ENCODE assay signal across 9 cellular contexts in genomic region chrX:143648705-143649104, GRCh38. TPM values are rescaled to one million over a fixed set of nuclear protein-coding genes. Genes with fewer than 3 reads are reported as not detected.
A peak's percentile ranks its signal among the peaks of the same experiment; 100 is the strongest.
DNase-seq lines count a peak whose midpoint lies in the region; ATAC-seq and TF ChIP-seq lines count a peak whose summit lies in the region.
"Had no signal": no experiment of that assay in that cellular context is flagged by ENCODE, and none has a peak within 500 bp of the region (broad histone marks: within the 10 kb centered on the region; RNA-seq: fewer than 3 reads in every experiment).

No MANE protein-coding gene starts in this region.

- no peak for ATAC-seq in Right ventricle myocardium superior (ENCODE audit: poor library complexity)
- ATAC-seq in GM19463 (IDR thresholded peaks at IDR 0.05; ENCODE audit: unreplicated experiment) = no peak

- no peak overlapping the region for H3K4me3 Mint-ChIP-seq in activated CD4-positive, alpha-beta memory T cell treated with anti-CD3 and anti-CD28 coated beads, Interleukin-2, amount 10 ng/mL, durations not matched to agents 7 days and 5 days
- H3K4me3 Mint-ChIP-seq: T-helper 1 cell treated with Interleukin-12 subunit alpha and Interleukin-12 subunit beta and Interleukin-4 antibody, amounts not matched to agents 30 μg/mL and 1 μg/mL, for 36 hours had no signal

- DNase-seq in cardiac muscle cell (ENCODE audit: low read depth in 1 of 2, low spot score in 1 of 2) (peak in 1 of 2 donors; percentile 27), Right ventricle myocardium superior (no peak), NCI-H1694 treated with DMSO at 0.1 percent for 48 hours (lab: John Stamatoyannopoulos, UW) (peak; percentile 14), colonic mucosa (no peak), mesenteric fat pad (ENCODE audit: low spot score) (no peak), NCI-H2196 (lab: John Stamatoyannopoulos, UW; ENCODE audit: unreplicated experiment) (no peak)
- DNase-seq in activated CD4-positive, alpha-beta memory T cell treated with anti-CD3 and anti-CD28 coated beads, Interleukin-2, amount 10 ng/mL, durations not matched to agents 7 days and 5 days = no peak

- TF ChIP-seq CTCF in cardiac muscle cell (IDR thresholded peaks at IDR 0.05; ENCODE audit: low read depth, low read length) (peak; percentile 38), colonic mucosa (IDR thresholded peaks at IDR 0.05) (peak; percentile 23)

- no peak overlapping the region for H3K27ac ChIP-seq in cardiac muscle cell
- no peak overlapping the region for H3K27ac ChIP-seq in colonic mucosa

- H3K9me3 ChIP-seq in cardiac muscle cell (ENCODE audit: low read depth) (no peaks in the 10 kb centered on the region), colonic mucosa (no peaks in the 10 kb centered on the region)

- intact Hi-C loops in Right ventricle myocardium superior (cut with DNase I) = no loop called here
- intact Hi-C loops in colonic mucosa (cut with DNase I) = no loop called here

- no peaks in the 10 kb centered on the region for H3K9me3 Mint-ChIP-seq in activated CD4-positive, alpha-beta memory T cell treated with anti-CD3 and anti-CD28 coated beads, Interleukin-2, amount 10 ng/mL, durations not matched to agents 7 days and 5 days
- H3K9me3 Mint-ChIP-seq: T-helper 1 cell treated with Interleukin-12 subunit alpha and Interleukin-12 subunit beta and Interleukin-4 antibody, amounts not matched to agents 30 μg/mL and 1 μg/mL, for 36 hours had no signal

- H3K4me3 ChIP-seq in cardiac muscle cell (no peak overlapping the region), colonic mucosa (no peak overlapping the region)

- H3K27me3 Mint-ChIP-seq in activated CD4-positive, alpha-beta memory T cell treated with anti-CD3 and anti-CD28 coated beads, Interleukin-2, amount 10 ng/mL, durations not matched to agents 7 days and 5 days = no peaks in the 10 kb centered on the region

- H3K36me3 ChIP-seq in cardiac muscle cell (no peaks in the 10 kb centered on the region), colonic mucosa (no peaks in the 10 kb centered on the region)

- no peaks in the 10 kb centered on the region for H3K4me1 ChIP-seq in cardiac muscle cell (ENCODE audit: low read depth)
- no peaks in the 10 kb centered on the region for H3K4me1 ChIP-seq in colonic mucosa

- no peak overlapping the region for H3K9ac ChIP-seq in colonic mucosa (ENCODE audit: low read depth in 2 of 2, low read length in 2 of 2)

- no peaks in the 10 kb centered on the region for H3K4me1 Mint-ChIP-seq in activated CD4-positive, alpha-beta memory T cell treated with anti-CD3 and anti-CD28 coated beads, Interleukin-2, amount 10 ng/mL, durations not matched to agents 7 days and 5 days

- no peak overlapping the region for H3K27ac Mint-ChIP-seq in activated CD4-positive, alpha-beta memory T cell treated with anti-CD3 and anti-CD28 coated beads, Interleukin-2, amount 10 ng/mL, durations not matched to agents 7 days and 5 days
- H3K27ac Mint-ChIP-seq: T-helper 1 cell treated with Interleukin-12 subunit alpha and Interleukin-12 subunit beta and Interleukin-4 antibody, amounts not matched to agents 30 μg/mL and 1 μg/mL, for 36 hours had no signal

- CTCF ChIA-PET in activated CD4-positive, alpha-beta memory T cell treated with anti-CD3 and anti-CD28 coated beads, Interleukin-2, amount 10 ng/mL, durations not matched to agents 7 days and 5 days (lab: Charles Lee) = no interaction called here

- H3K36me3 Mint-ChIP-seq in activated CD4-positive, alpha-beta memory T cell treated with anti-CD3 and anti-CD28 coated beads, Interleukin-2, amount 10 ng/mL, durations not matched to agents 7 days and 5 days (ENCODE audit: low read depth) = no peaks in the 10 kb centered on the region

- POLR2A ChIA-PET in activated CD4-positive, alpha-beta memory T cell treated with anti-CD3 and anti-CD28 coated beads, Interleukin-2, amount 10 ng/mL, durations not matched to agents 7 days and 5 days (lab: Charles Lee) = no interaction called here

- H3K27me3 ChIP-seq in cardiac muscle cell (no peaks in the 10 kb centered on the region), colonic mucosa (no peaks in the 10 kb centered on the region)

RNA-seq across cellular contexts. Expression of gene SLITRK4, which starts 12.8 kb away (rescaled TPM):
- total RNA-seq in cardiac muscle cell (0.99 and 5.7 TPM in 2 replicates), Right ventricle myocardium superior (0.38 TPM), colonic mucosa (under 1 TPM; 0.07 to 0.32 TPM), mesenteric fat pad (1.5 TPM)
- polyA plus RNA-seq in cardiac muscle cell = 2.0 and 8.5 TPM in 2 replicates
- total RNA-seq in activated CD4-positive, alpha-beta memory T cell treated with anti-CD3 and anti-CD28 coated beads, Interleukin-2, amount 10 ng/mL, durations not matched to agents 7 days and 5 days = not detected
